8 cellular contexts compared by ENCODE assay signal in the genomic region with DNA sequence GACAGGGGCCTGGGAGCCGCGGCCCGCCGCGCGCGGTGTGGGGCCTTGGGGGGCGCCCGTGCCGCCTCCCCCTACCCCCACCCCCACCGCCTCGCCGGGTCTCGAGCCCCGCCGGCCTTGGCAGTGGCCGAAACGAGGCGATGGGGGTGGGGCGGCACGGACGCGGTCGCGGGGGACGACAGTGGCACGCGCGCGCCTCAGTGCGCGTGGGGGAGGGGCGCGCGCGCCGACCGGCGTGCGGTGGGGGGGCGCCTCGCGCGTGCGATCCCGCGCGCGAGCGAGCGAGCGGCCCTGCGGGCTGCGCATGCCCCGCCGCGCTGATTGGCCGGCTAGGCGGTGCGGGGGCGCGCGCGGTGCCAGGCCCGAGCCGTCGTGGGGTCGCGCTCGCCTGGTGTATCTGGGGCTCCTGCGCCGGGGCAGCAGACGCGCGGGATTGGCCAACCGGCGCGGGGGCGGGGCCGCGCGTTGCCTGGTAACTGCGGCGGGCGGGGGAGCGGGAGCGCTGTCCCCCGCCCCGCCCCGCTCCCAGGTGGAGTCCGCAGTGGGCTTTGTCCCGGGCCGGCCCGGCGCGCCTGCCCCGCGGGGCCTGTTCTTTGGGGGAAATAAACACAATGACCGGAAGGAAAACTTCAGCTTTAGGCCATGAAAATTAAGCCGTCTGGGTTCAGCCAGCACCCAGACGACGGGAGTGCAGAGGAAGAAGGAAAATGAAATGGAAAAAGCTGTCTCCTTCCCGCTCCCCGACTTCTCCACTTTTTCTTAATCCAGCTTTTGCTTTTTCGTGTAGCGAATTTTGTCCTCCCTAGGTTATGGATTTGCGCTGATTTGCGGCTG. TPM values are rescaled to one million over a fixed set of nuclear protein-coding genes. Genes with fewer than 3 reads are reported as not detected.
DNase-seq lines count a peak whose midpoint lies in the region; ATAC-seq, FAIRE-seq and TF ChIP-seq lines count a peak whose summit lies in the region.

No MANE protein-coding gene starts in this region.

- POLR2A ChIA-PET in endothelial cell of umbilical vein (lab: Charles Lee) = interaction anchor here (0.6 kb wide), 1 partner anchor 807 kb away, joined by 5 read pairs; no protein-coding TSS in a partner anchor

- TF ChIP-seq POLR2A in endothelial cell of umbilical vein (IDR thresholded peaks at IDR 0.05; ENCODE audit: low read depth, low read length) = no peak

- in situ Hi-C loops in Caki2 (cut with HindIII; ENCODE audit: low pct_unique_long_range_greater_than_20kb, low sequenced_read_pairs) = no loop called here

- H3K4me2 ChIP-seq in OCI-LY1 (ENCODE audit: low read length) = peak overlapping the region; percentile 62
- peak overlapping the region; percentile 39 for H3K4me2 ChIP-seq in endothelial cell of umbilical vein (ENCODE audit: insufficient read depth, low read length)

- peak overlapping the region; percentile 99 for H3K27ac ChIP-seq in HUES64 (ENCODE audit: low read depth, low read length)
- peak overlapping the region; percentile 91 for H3K27ac ChIP-seq in OCI-LY1 (ENCODE audit: low read depth, low read length, poor library complexity, severe bottlenecking)
- peak overlapping the region; percentile 81 for H3K27ac ChIP-seq in endothelial cell of umbilical vein (ENCODE audit: insufficient read depth, low read depth, low read length)

- H3K4me1 ChIP-seq in HUES64 (ENCODE audit: insufficient read depth, low read length) (peaks cover 44% of the 10 kb centered on the region), OCI-LY1 (ENCODE audit: insufficient read depth, low read length, severe bottlenecking) (peaks cover 65% of the 10 kb centered on the region), endothelial cell of umbilical vein (ENCODE audit: control insufficient read depth, extremely low read depth, insufficient read depth, low read length) (peaks cover 36% of the 10 kb centered on the region)

- peaks cover 40% of the 10 kb centered on the region for H3K79me2 ChIP-seq in OCI-LY1 (ENCODE audit: insufficient read depth, low read length)
- H3K79me2 ChIP-seq in endothelial cell of umbilical vein (ENCODE audit: control insufficient read depth, insufficient read depth, low read length) = peaks cover 53% of the 10 kb centered on the region

- under 1% methylated on average over 106 of the region's 108 CpGs for WGBS in HUES64

- TF ChIP-seq CTCF in OCI-LY1 (IDR thresholded peaks at IDR 0.05; ENCODE audit: low read length) (no peak), endothelial cell of umbilical vein (IDR thresholded peaks at IDR 0.05; ENCODE audit: extremely low read depth in 1 of 2, insufficient read depth in 1 of 2, low read depth in 1 of 2, low read length in 2 of 2) (no peak)

- H3K4me3 ChIP-seq in HUES64 (ENCODE audit: low read length) (peak overlapping the region; percentile 93), OCI-LY1 (ENCODE audit: low read depth, low read length, poor library complexity, severe bottlenecking) (peak overlapping the region; percentile 83), endothelial cell of umbilical vein (replicated peaks in 1 of 3; ENCODE audit: insufficient read depth in 1 of 3, low read depth in 1 of 3, low read length in 3 of 3) (peak overlapping the region; percentile 68 to 97 (median 87))

- intact Hi-C loops in endothelial cell of umbilical vein (cut with micrococcal nuclease) = loop anchor here (5.0 to 10.0 kb wide), 3 partner anchors 51 to 241 kb away; partner anchors contain the start of gene GTF2IRD1

- peak; percentile 46 for ATAC-seq in GM21423 (IDR thresholded peaks at IDR 0.05; ENCODE audit: unreplicated experiment)

- no peaks in the 10 kb centered on the region for H3K9me3 ChIP-seq in HUES64 (ENCODE audit: insufficient read depth, low read depth, low read length)
- no peaks in the 10 kb centered on the region for H3K9me3 ChIP-seq in OCI-LY1 (ENCODE audit: low read length)
- H3K9me3 ChIP-seq in endothelial cell of umbilical vein (replicated peaks; ENCODE audit: control insufficient read depth, insufficient read depth, low read length) = no peaks in the 10 kb centered on the region

- H3K36me3 ChIP-seq in HUES64 (ENCODE audit: insufficient read depth, low read length) (no peaks in the 10 kb centered on the region; the same call in 1 of the 2 replicates), OCI-LY1 (ENCODE audit: insufficient read depth, low read length) (peaks cover 12% of the 10 kb centered on the region), endothelial cell of umbilical vein (ENCODE audit: control insufficient read depth in 2 of 2, extremely low read depth in 1 of 2, insufficient read depth in 2 of 2, low read length in 2 of 2) (peaks cover 0 to 2% of the 10 kb centered on the region in 2 experiments)

- CTCF ChIA-PET in endothelial cell of umbilical vein (lab: Charles Lee) = interaction anchor here (0.7 to 1.1 kb wide), 2 partner anchors 33 to 274 kb away, joined by 3 to 4 read pairs; no protein-coding TSS in a partner anchor

- H4K20me1 ChIP-seq in OCI-LY1 (ENCODE audit: insufficient read depth, low read length) = no peaks in the 10 kb centered on the region
- peaks cover 4% of the 10 kb centered on the region for H4K20me1 ChIP-seq in endothelial cell of umbilical vein (replicated peaks; ENCODE audit: control insufficient read depth, extremely low read depth, insufficient read depth, low read length)

- H3K27me3 ChIP-seq in HUES64 (ENCODE audit: insufficient read depth, low read length) = no peaks in the 10 kb centered on the region
- H3K27me3 ChIP-seq in OCI-LY1 (ENCODE audit: insufficient read depth, low read length) = no peaks in the 10 kb centered on the region
- H3K27me3 ChIP-seq in endothelial cell of umbilical vein (ENCODE audit: control insufficient read depth in 2 of 2, insufficient read depth in 2 of 2, low read length in 2 of 2) = no peaks in the 10 kb centered on the region

- dilution Hi-C loops in endothelial cell of umbilical vein (cut with MboI; ENCODE audit: extremely low pct_ligation_motif_present, low sequenced_read_pairs) = no loop called here

- peak; percentile 95 for FAIRE-seq in endothelial cell of umbilical vein (lab: Jason Lieb, UNC)

- no TSS peak for BruUV-seq in endothelial cell of umbilical vein (replicated peaks; lab: Mats Ljungman, UMichigan)

- H2AFZ ChIP-seq in OCI-LY1 (ENCODE audit: low read length) = no peak overlapping the region
- no peak overlapping the region for H2AFZ ChIP-seq in endothelial cell of umbilical vein (ENCODE audit: low read depth, low read length)

- peaks cover 18% of the 10 kb centered on the region for H3F3A ChIP-seq in OCI-LY1 (ENCODE audit: insufficient read depth, low read length)

- peak overlapping the region; percentile 98 for H3K9ac ChIP-seq in HUES64 (ENCODE audit: low read depth, low read length)
- peak overlapping the region; percentile 99 for H3K9ac ChIP-seq in OCI-LY1 (ENCODE audit: low read length)
- peak overlapping the region; percentile 95 for H3K9ac ChIP-seq in endothelial cell of umbilical vein (replicated peaks; ENCODE audit: extremely low read depth, insufficient read depth, low read length)

- no peaks in the 10 kb centered on the region for H3K9me2 ChIP-seq in OCI-LY1 (ENCODE audit: low read depth, low read length)

- peak; percentile 87 for DNase-seq in Caki2 (ENCODE audit: low read depth)
- DNase-seq in activated T-cell treated with anti-CD3 and anti-CD28 coated beads for 24 hours (ENCODE audit: low read depth) = peak; percentile 87
- DNase-seq in endothelial cell of umbilical vein (ENCODE audit: low read depth, low spot score) = peak; percentile 94
- DNase-seq in middle frontal gyrus (ENCODE audit: extremely low spot score, low spot score) = peak; percentile 91
- peak; percentile 93 for DNase-seq in stimulated activated CD8-positive, alpha-beta memory T cell treated with anti-CD3 and anti-CD28 coated beads, Interleukin-15, amount 100 ng/mL, for 48 hours (ENCODE audit: low read depth in 2 of 2)

- H3K9me1 ChIP-seq in endothelial cell of umbilical vein (replicated peaks; ENCODE audit: control insufficient read depth, extremely low read depth, insufficient read depth, low read length) = no peaks in the 10 kb centered on the region

TF ChIP-seq in endothelial cell of umbilical vein, 7 proteins besides CTCF, POLR2A, EP300 and RAD21:
- TF ChIP-seq POLR2AphosphoS5 (IDR thresholded peaks at IDR 0.05; ENCODE audit: insufficient read depth, low read depth, low read length) (peak; percentile 66), EZH2 (IDR thresholded peaks at IDR 0.05; ENCODE audit: borderline replicate concordance, low read depth, low read length, severe bottlenecking) (no peak), GATA2 (IDR thresholded peaks at IDR 0.05; ENCODE audit: insufficient read depth, insufficient read length, low read depth, low read length) (no peak), MAX (IDR thresholded peaks at IDR 0.05; ENCODE audit: insufficient read depth, insufficient read length) (no peak), FOS (IDR thresholded peaks at IDR 0.05; ENCODE audit: borderline replicate concordance, insufficient read depth, low read length) (peak; percentile 46), JUN (IDR thresholded peaks at IDR 0.05; ENCODE audit: borderline replicate concordance, insufficient read depth, insufficient read length, low read depth) (no peak), MYC (IDR thresholded peaks at IDR 0.05; ENCODE audit: low read depth, low read length) (no peak)

RNA-seq across cellular contexts. Expression of gene GTF2I, which starts 0.9 kb away (rescaled TPM):
- 77.6 and 94.3 TPM in 2 replicates for total RNA-seq in Caki2 (2014; rRNA removed; shearing (Covaris generic); ENCODE audit: low replicate concordance)
- 196 TPM for polyA plus RNA-seq in HUES64 (2013, experiment 1 of 2)
- polyA plus RNA-seq in HUES64 (2013, experiment 2 of 2) = 179 TPM
- 242 and 245 TPM in 2 replicates for total RNA-seq in endothelial cell of umbilical vein
- 47.6 and 68.6 TPM in 2 replicates for polyA plus RNA-seq in endothelial cell of umbilical vein
- 32.5 and 47.2 TPM in 2 replicates for polyA plus RNA-seq in endothelial cell of umbilical vein (2011; cell fraction: cytosol; rRNA removed)
- 337 and 387 TPM in 2 replicates for polyA plus RNA-seq in endothelial cell of umbilical vein (2011; cell fraction: nucleus; rRNA removed)
- polyA plus RNA-seq in endothelial cell of umbilical vein (2012) = 82.6 and 105 TPM in 2 replicates
- 72.2 and 74.0 TPM in 2 replicates for polyA minus RNA-seq in endothelial cell of umbilical vein
- polyA minus RNA-seq in endothelial cell of umbilical vein (2011; cell fraction: cytosol; rRNA and poly(A)+ RNA removed) = 36.5 TPM
- polyA minus RNA-seq in endothelial cell of umbilical vein (2011; cell fraction: nucleus; rRNA and poly(A)+ RNA removed) = 213 and 239 TPM in 2 replicates

Comparison
In these comparisons a context has a peak if more than half of its experiments do, and no peak if none do; other contexts are left out.
1. Peak in every context shown above with its lines: DNase-seq, ATAC-seq, H3K4me3 ChIP-seq and H3K27ac ChIP-seq.